ENCODE assay signal across 31 cellular contexts in the genomic region with DNA sequence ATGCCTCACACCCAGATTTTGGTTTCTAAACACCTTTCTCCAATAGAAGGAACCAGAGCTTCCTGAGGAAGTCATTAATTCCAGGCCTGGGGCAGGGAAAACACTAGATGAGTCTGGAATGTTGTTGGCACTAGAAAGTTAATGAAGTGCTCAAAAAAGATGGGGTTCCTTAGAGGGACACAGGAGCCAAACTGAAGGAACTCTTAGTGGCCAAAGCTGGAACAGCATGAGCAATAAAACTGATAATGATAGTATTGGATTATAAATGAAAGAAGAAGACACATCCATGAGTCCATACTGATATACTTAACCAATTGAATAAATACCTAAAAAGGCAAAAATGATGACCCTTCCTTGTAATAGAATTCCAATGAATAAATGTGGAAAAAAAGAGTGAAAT. TPM values are rescaled to one million over a fixed set of nuclear protein-coding genes. Genes with fewer than 3 reads are reported as not detected.
DNase-seq lines count a peak whose midpoint lies in the region; ATAC-seq and TF ChIP-seq lines count a peak whose summit lies in the region.
"Had no signal": no experiment of that assay in that cellular context is flagged by ENCODE, and none has a peak within 500 bp of the region (broad histone marks: within the 10 kb centered on the region; RNA-seq: fewer than 3 reads in every experiment).

No MANE protein-coding gene starts in this region.

- TF ChIP-seq RAD21 in liver (IDR thresholded peaks at IDR 0.05): no peak

- H3K79me2 ChIP-seq in Karpas-422 (ENCODE audit: low read length): no peaks in the 10 kb centered on the region

- H3K36me3 ChIP-seq in liver (ENCODE audit: control insufficient read depth in 4 of 4, insufficient read depth in 3 of 4, low read depth in 1 of 4, low read length in 3 of 4) (no peaks in the 10 kb centered on the region), right lobe of liver (no peaks in the 10 kb centered on the region), Karpas-422 (ENCODE audit: insufficient read depth, low read length) (no peaks in the 10 kb centered on the region)
- H3K36me3 ChIP-seq: adrenal gland, left lung, MG63, neutrophil, Peyer's patch, uterus had no signal

- peaks cover 3 to 39% (median 6%) of the 10 kb centered on the region in 4 donors for H3K27me3 ChIP-seq in liver (ENCODE audit: control insufficient read depth in 4 of 4, insufficient read depth in 4 of 4, low read length in 3 of 4)
- H3K27me3 ChIP-seq in right lobe of liver: peaks cover 0 to 29% of the 10 kb centered on the region in 2 donors
- H3K27me3 ChIP-seq in Karpas-422 (ENCODE audit: low read length): no peaks in the 10 kb centered on the region
- H3K27me3 ChIP-seq: adrenal gland, body of pancreas, Peyer's patch, uterus had no signal

- intact Hi-C loops in right lobe of liver (cut with DNase I): no loop called here

- no peaks in the 10 kb centered on the region for H3K9me3 ChIP-seq in liver (ENCODE audit: control insufficient read depth in 4 of 4, low read length in 3 of 4)
- no peaks in the 10 kb centered on the region for H3K9me3 ChIP-seq in right lobe of liver
- no peaks in the 10 kb centered on the region for H3K9me3 ChIP-seq in Karpas-422 (ENCODE audit: low read length)
- H3K9me3 ChIP-seq: adrenal gland, body of pancreas, left lung, MG63, neutrophil, Peyer's patch, uterus had no signal

- no peaks in the 10 kb centered on the region for H3K9me3 Mint-ChIP-seq in type B pancreatic cell
- H3K9me3 Mint-ChIP-seq: activated CD4-positive, alpha-beta memory T cell treated with anti-CD3 and anti-CD28 coated beads for 36 hours; activated naive CD4-positive, alpha-beta T cell treated with anti-CD3 and anti-CD28 coated beads, Interleukin-2, amount 10 ng/mL, durations not matched to agents 7 days and 5 days; CD4-positive, alpha-beta T cell; stimulated activated naive CD8-positive, alpha-beta T cell treated with anti-CD3 and anti-CD28 coated beads, Interleukin-15, amount 100 ng/mL, for 72 hours had no signal

- H3K27ac ChIP-seq in liver (ENCODE audit: low read depth in 1 of 2, low read length in 2 of 2): no peak overlapping the region
- no peak overlapping the region for H3K27ac ChIP-seq in right lobe of liver
- H3K27ac ChIP-seq in Karpas-422 (ENCODE audit: low read length): no peak overlapping the region
- H3K27ac ChIP-seq: adrenal gland, body of pancreas, left lung, neutrophil, Peyer's patch, uterus had no signal

- no peak overlapping the region for H3K27ac Mint-ChIP-seq in type B pancreatic cell
- H3K27ac Mint-ChIP-seq: activated CD4-positive, alpha-beta memory T cell treated with anti-CD3 and anti-CD28 coated beads for 36 hours; activated naive CD4-positive, alpha-beta T cell treated with anti-CD3 and anti-CD28 coated beads, Interleukin-2, amount 10 ng/mL, durations not matched to agents 7 days and 5 days; CD4-positive, alpha-beta T cell; stimulated activated naive CD8-positive, alpha-beta T cell treated with anti-CD3 and anti-CD28 coated beads, Interleukin-15, amount 100 ng/mL, for 72 hours had no signal

- H3K4me1 ChIP-seq in liver (ENCODE audit: control insufficient read depth in 4 of 4, insufficient read depth in 4 of 4, low read length in 3 of 4) (peaks cover 2 to 9% (median 8%) of the 10 kb centered on the region in 4 donors), right lobe of liver (peaks cover 0 to 5% (median 0%) of the 10 kb centered on the region in 4 donors), Karpas-422 (ENCODE audit: low read length) (peaks cover 12% of the 10 kb centered on the region; the same call in 1 of the 2 replicates)
- H3K4me1 ChIP-seq: Peyer's patch, uterus had no signal

- H3K4me1 Mint-ChIP-seq in type B pancreatic cell (ENCODE audit: unreplicated experiment): no peaks in the 10 kb centered on the region

- H4K20me1 ChIP-seq in Karpas-422 (ENCODE audit: insufficient read depth, low read depth, low read length): no peaks in the 10 kb centered on the region

- H3K9me2 ChIP-seq in Karpas-422 (replicated peaks; ENCODE audit: insufficient read depth, low read length): no peaks in the 10 kb centered on the region

- no peak for ATAC-seq in right lobe of liver
- ATAC-seq: activated CD4-positive, CD25-positive, alpha-beta regulatory T cell treated with anti-CD3 and anti-CD28 coated beads, Interleukin-2, amount 50 U/mL, for 24 hours; body of pancreas; left lung; right cardiac atrium; stimulated activated naive CD8-positive, alpha-beta T cell treated with anti-CD3 and anti-CD28 coated beads, Interleukin-15, amount 100 ng/mL, for 72 hours had no signal

- H3K4me3 Mint-ChIP-seq in type B pancreatic cell: no peak overlapping the region
- H3K4me3 Mint-ChIP-seq: activated CD4-positive, alpha-beta memory T cell treated with anti-CD3 and anti-CD28 coated beads for 36 hours; activated naive CD4-positive, alpha-beta T cell treated with anti-CD3 and anti-CD28 coated beads, Interleukin-2, amount 10 ng/mL, durations not matched to agents 7 days and 5 days; CD4-positive, alpha-beta T cell; stimulated activated naive CD8-positive, alpha-beta T cell treated with anti-CD3 and anti-CD28 coated beads, Interleukin-15, amount 100 ng/mL, for 72 hours had no signal

- peaks cover 4% of the 10 kb centered on the region for H3K36me3 Mint-ChIP-seq in type B pancreatic cell
- H3K36me3 Mint-ChIP-seq: activated CD4-positive, alpha-beta memory T cell treated with anti-CD3 and anti-CD28 coated beads for 36 hours had no signal

- H3K4me2 ChIP-seq in Karpas-422 (ENCODE audit: low read depth, low read length, poor library complexity, severe bottlenecking): no peak overlapping the region

- peaks cover 55% of the 10 kb centered on the region for H3K27me3 Mint-ChIP-seq in type B pancreatic cell

- H2AFZ ChIP-seq in Karpas-422 (ENCODE audit: low read length): no peak overlapping the region

- no peak for DNase-seq in right lobe of liver
- peak; percentile 7 for DNase-seq in NAMALWA (ENCODE audit: low spot score)
- DNase-seq in epithelial cell of esophagus (ENCODE audit: low read depth): no peak
- no peak for DNase-seq in type B pancreatic cell (ENCODE audit: extremely low spot score, unreplicated experiment)
- DNase-seq in NCI-H187 treated with DMSO at 0.1 percent for 48 hours (lab: John Stamatoyannopoulos, UW): no peak
- DNase-seq in NCI-H226: no peak
- no peak for DNase-seq in Karpas-422
- DNase-seq: 8988T; activated CD4-positive, alpha-beta memory T cell treated with anti-CD3 and anti-CD28 coated beads for 36 hours; activated CD8-positive, alpha-beta memory T cell treated with anti-CD3 and anti-CD28 coated beads, Interleukin-2, amount 50 U/mL, for 48 hours; activated naive CD4-positive, alpha-beta T cell treated with anti-CD3 and anti-CD28 coated beads, Interleukin-2, amount 10 ng/mL, durations not matched to agents 7 days and 5 days; adrenal gland; body of pancreas; CD4-positive, alpha-beta T cell; DMS79 treated with DMSO at 0.1 percent for 48 hours; islet precursor cell; left lung; MG63; NCI-H2029; NCI-H69; Peyer's patch; posterior cingulate gyrus; right cardiac atrium; SHP77; stimulated activated CD4-positive, alpha-beta T cell treated with anti-CD3 and anti-CD28 coated beads, Interleukin-2, amount 100 ng/mL, for 48 hours; stimulated activated naive CD8-positive, alpha-beta T cell treated with anti-CD3 and anti-CD28 coated beads, Interleukin-15, amount 100 ng/mL, for 72 hours; T-helper 2 cell; uterus had no signal

- no peak for TF ChIP-seq POLR2A in right lobe of liver (IDR thresholded peaks at IDR 0.05)

- no peak overlapping the region for H3K4me3 ChIP-seq in liver (ENCODE audit: low read depth in 1 of 3, low read length in 3 of 3)
- no peak overlapping the region for H3K4me3 ChIP-seq in right lobe of liver
- no peak overlapping the region for H3K4me3 ChIP-seq in epithelial cell of esophagus (ENCODE audit: low read length)
- no peak overlapping the region for H3K4me3 ChIP-seq in Karpas-422 (ENCODE audit: low read length)
- H3K4me3 ChIP-seq: adrenal gland, body of pancreas, left lung, MG63, Peyer's patch, uterus had no signal

- H3K9ac ChIP-seq in liver (ENCODE audit: low read depth in 1 of 2, low read length in 2 of 2) (no peak overlapping the region), Karpas-422 (ENCODE audit: low read length) (no peak overlapping the region)

- TF ChIP-seq CTCF in liver (IDR thresholded peaks at IDR 0.05; ENCODE audit: low read depth, low read length, missing input control): peak; percentile 14
- TF ChIP-seq CTCF in right lobe of liver (IDR thresholded peaks at IDR 0.05): peak in 1 of 4 donors; percentile 10
- peak; percentile 14 for TF ChIP-seq CTCF in epithelial cell of esophagus (IDR thresholded peaks at IDR 0.05; ENCODE audit: insufficient read depth, low read depth, low read length, missing control alignments)
- peak; percentile 47 for TF ChIP-seq CTCF in type B pancreatic cell (conservative IDR thresholded peaks at IDR 0.05)

TF ChIP-seq in liver, 16 proteins besides CTCF, POLR2A, EP300 and RAD21:
- TF ChIP-seq HNF4G (IDR thresholded peaks at IDR 0.05) (no peak), GABPA (IDR thresholded peaks at IDR 0.05 in 1 of 2, conservative IDR thresholded peaks at IDR 0.05 in 1 of 2) (no peak), TAF1 (conservative IDR thresholded peaks at IDR 0.05) (no peak), YY1 (IDR thresholded peaks at IDR 0.05) (no peak), HNF4A (conservative IDR thresholded peaks at IDR 0.05) (no peak), JUND (IDR thresholded peaks at IDR 0.05) (no peak)
- TF ChIP-seq, protein P1, sequence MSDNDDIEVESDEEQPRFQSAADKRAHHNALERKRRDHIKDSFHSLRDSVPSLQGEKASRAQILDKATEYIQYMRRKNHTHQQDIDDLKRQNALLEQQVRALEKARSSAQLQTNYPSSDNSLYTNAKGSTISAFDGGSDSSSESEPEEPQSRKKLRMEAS (IDR thresholded peaks at IDR 0.05): no peak

RNA-seq across cellular contexts. Expression of gene IL20RA, which starts 4.4 kb away (rescaled TPM):
- under 1 TPM in 1 of 2 donors, not detected in 1; 0.25 TPM for total RNA-seq in liver
- polyA plus RNA-seq in liver: under 1 TPM; 0.17 to 0.65 TPM
- under 1 TPM; 0.06 to 0.70 (median 0.12) TPM for total RNA-seq in right lobe of liver
- total RNA-seq in type B pancreatic cell (ENCODE audit: low replicate concordance): 0.90 and 1.7 TPM in 2 replicates
- not detected in 2 replicates for total RNA-seq in Karpas-422 (2014; rRNA removed; shearing (Covaris generic); ENCODE audit: low replicate concordance)
- total RNA-seq: activated CD4-positive, alpha-beta memory T cell treated with anti-CD3 and anti-CD28 coated beads for 36 hours; CD4-positive, alpha-beta T cell had no signal
